ENCODE assay signal across 10 cellular contexts in the genomic region with DNA sequence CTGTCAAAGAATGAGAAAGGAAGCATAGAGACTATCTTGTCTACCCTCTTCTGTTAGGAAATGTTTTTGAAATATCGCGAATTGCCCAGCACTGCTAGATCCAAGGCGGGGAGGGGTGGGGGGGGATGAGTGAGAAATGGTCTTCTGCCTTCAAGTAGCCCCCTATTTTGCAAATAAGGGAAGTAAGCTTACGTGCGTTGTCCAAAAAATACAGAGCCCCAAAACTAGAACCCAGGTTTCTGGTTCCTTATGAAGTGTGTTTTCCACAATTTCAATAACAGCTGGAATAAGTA. TPM values are rescaled to one million over a fixed set of nuclear protein-coding genes. Genes with fewer than 3 reads are reported as not detected.
DNase-seq lines count a peak whose midpoint lies in the region; ATAC-seq and TF ChIP-seq lines count a peak whose summit lies in the region.
"Had no signal": no experiment of that assay in that cellular context is flagged by ENCODE, and none has a peak within 500 bp of the region (broad histone marks: within the 10 kb centered on the region; RNA-seq: fewer than 3 reads in every experiment).

No MANE protein-coding gene starts in this region.

- H3K4me3 Mint-ChIP-seq in activated T-cell treated with anti-CD3 and anti-CD28 coated beads, Interleukin-2, amount 50 U/mL, for 4 hours = peak overlapping the region; percentile 98
- H3K4me3 Mint-ChIP-seq in activated naive CD8-positive, alpha-beta T cell treated with anti-CD3 and anti-CD28 coated beads for 36 hours = peak overlapping the region; percentile 92

- H3K27ac ChIP-seq in thymus (ENCODE audit: low read depth) = no peak overlapping the region

- ATAC-seq in activated T-cell treated with anti-CD3 and anti-CD28 coated beads, Interleukin-2, amount 50 U/mL, for 4 hours = no peak
- no peak for ATAC-seq in GM21528 (IDR thresholded peaks at IDR 0.05; ENCODE audit: low FRiP score, unreplicated experiment)

- peaks cover 13% of the 10 kb centered on the region for H3K4me1 ChIP-seq in thymus (ENCODE audit: control insufficient read depth, insufficient read depth, low read length)

- no peaks in the 10 kb centered on the region for H3K27me3 Mint-ChIP-seq in activated T-cell treated with anti-CD3 and anti-CD28 coated beads, Interleukin-2, amount 50 U/mL, for 4 hours (ENCODE audit: low read depth)
- peaks cover 6% of the 10 kb centered on the region for H3K27me3 Mint-ChIP-seq in activated naive CD8-positive, alpha-beta T cell treated with anti-CD3 and anti-CD28 coated beads for 36 hours

- H3K9me3 ChIP-seq in thymus (ENCODE audit: control insufficient read depth) = no peaks in the 10 kb centered on the region

- H3K27ac Mint-ChIP-seq in activated naive CD8-positive, alpha-beta T cell treated with anti-CD3 and anti-CD28 coated beads for 36 hours = peak overlapping the region; percentile 96

- H3K4me3 ChIP-seq in kidney epithelial cell (ENCODE audit: low read depth, low read length) (peak overlapping the region; percentile 83), thymus (ENCODE audit: low read length) (peak overlapping the region; percentile 94)

- H3K36me3 Mint-ChIP-seq in activated T-cell treated with anti-CD3 and anti-CD28 coated beads, Interleukin-2, amount 50 U/mL, for 4 hours (ENCODE audit: insufficient read depth) = no peaks in the 10 kb centered on the region
- H3K36me3 Mint-ChIP-seq in activated naive CD8-positive, alpha-beta T cell treated with anti-CD3 and anti-CD28 coated beads for 36 hours = peaks cover 5% of the 10 kb centered on the region

- 58% methylated on average over 5 of the region's 5 CpGs for WGBS in thymus

- peaks cover 44% of the 10 kb centered on the region for H3K4me1 Mint-ChIP-seq in activated T-cell treated with anti-CD3 and anti-CD28 coated beads, Interleukin-2, amount 50 U/mL, for 4 hours (ENCODE audit: low read depth)
- peaks cover 37% of the 10 kb centered on the region for H3K4me1 Mint-ChIP-seq in activated naive CD8-positive, alpha-beta T cell treated with anti-CD3 and anti-CD28 coated beads for 36 hours

- TF ChIP-seq CTCF in kidney epithelial cell (IDR thresholded peaks at IDR 0.05; ENCODE audit: insufficient read depth, low read length, poor library complexity, severe bottlenecking) = no peak

- H3K27me3 ChIP-seq in kidney epithelial cell (ENCODE audit: control insufficient read depth, insufficient read depth, low read length) = no peaks in the 10 kb centered on the region
- no peaks in the 10 kb centered on the region for H3K27me3 ChIP-seq in thymus (ENCODE audit: control insufficient read depth, insufficient read depth)

- no peaks in the 10 kb centered on the region for H3K9me3 Mint-ChIP-seq in activated T-cell treated with anti-CD3 and anti-CD28 coated beads, Interleukin-2, amount 50 U/mL, for 4 hours
- H3K9me3 Mint-ChIP-seq in activated naive CD8-positive, alpha-beta T cell treated with anti-CD3 and anti-CD28 coated beads for 36 hours = no peaks in the 10 kb centered on the region

- DNase-seq in activated T-cell treated with anti-CD3 and anti-CD28 coated beads, Interleukin-2, amount 50 U/mL, for 4 hours = no peak
- DNase-seq in activated T-cell treated with anti-CD3 and anti-CD28 coated beads for 4 hours = no peak
- no peak for DNase-seq in activated naive CD8-positive, alpha-beta T cell treated with anti-CD3 and anti-CD28 coated beads for 36 hours
- DNase-seq in kidney epithelial cell (ENCODE audit: low read depth) = no peak
- DNase-seq in ecto neural progenitor cell (ENCODE audit: low spot score) = no peak
- DNase-seq in NCI-H345 treated with DMSO at 0.1 percent for 48 hours (lab: John Stamatoyannopoulos, UW; ENCODE audit: unreplicated experiment) = no peak
- DNase-seq: activated CD8-positive, alpha-beta memory T cell treated with anti-CD3 and anti-CD28 coated beads, Interleukin-2, amount 50 U/mL, for 48 hours; small intestine had no signal

- H3K36me3 ChIP-seq in kidney epithelial cell (ENCODE audit: control insufficient read depth, insufficient read depth, low read length) (no peaks in the 10 kb centered on the region), thymus (ENCODE audit: control insufficient read depth, insufficient read depth) (no peaks in the 10 kb centered on the region)

RNA-seq across cellular contexts. Expression of a gene that starts 0.9 kb away (rescaled TPM):
- total RNA-seq in activated T-cell treated with anti-CD3 and anti-CD28 coated beads, Interleukin-2, amount 50 U/mL, for 4 hours = 10 to 100 TPM; 47.0 to 57.6 (median 53.4) TPM
- 10 to 100 TPM; 45.7 to 46.1 TPM for total RNA-seq in activated naive CD8-positive, alpha-beta T cell treated with anti-CD3 and anti-CD28 coated beads for 36 hours
- 37.9 and 39.8 TPM in 2 replicates for total RNA-seq in kidney epithelial cell
- polyA plus RNA-seq in thymus = 35.5 TPM

RNA-seq across cellular contexts. Expression of a gene that starts 59.8 kb away (rescaled TPM):
- 100 to 1,000 TPM; 227 to 269 (median 247) TPM for total RNA-seq in activated T-cell treated with anti-CD3 and anti-CD28 coated beads, Interleukin-2, amount 50 U/mL, for 4 hours
- total RNA-seq in activated naive CD8-positive, alpha-beta T cell treated with anti-CD3 and anti-CD28 coated beads for 36 hours = 100 to 1,000 TPM; 208 to 218 TPM
- 128 and 150 TPM in 2 replicates for total RNA-seq in kidney epithelial cell
- polyA plus RNA-seq in thymus = 100 TPM
